1 cellular context compared by ENCODE assay signal in the genomic region with DNA sequence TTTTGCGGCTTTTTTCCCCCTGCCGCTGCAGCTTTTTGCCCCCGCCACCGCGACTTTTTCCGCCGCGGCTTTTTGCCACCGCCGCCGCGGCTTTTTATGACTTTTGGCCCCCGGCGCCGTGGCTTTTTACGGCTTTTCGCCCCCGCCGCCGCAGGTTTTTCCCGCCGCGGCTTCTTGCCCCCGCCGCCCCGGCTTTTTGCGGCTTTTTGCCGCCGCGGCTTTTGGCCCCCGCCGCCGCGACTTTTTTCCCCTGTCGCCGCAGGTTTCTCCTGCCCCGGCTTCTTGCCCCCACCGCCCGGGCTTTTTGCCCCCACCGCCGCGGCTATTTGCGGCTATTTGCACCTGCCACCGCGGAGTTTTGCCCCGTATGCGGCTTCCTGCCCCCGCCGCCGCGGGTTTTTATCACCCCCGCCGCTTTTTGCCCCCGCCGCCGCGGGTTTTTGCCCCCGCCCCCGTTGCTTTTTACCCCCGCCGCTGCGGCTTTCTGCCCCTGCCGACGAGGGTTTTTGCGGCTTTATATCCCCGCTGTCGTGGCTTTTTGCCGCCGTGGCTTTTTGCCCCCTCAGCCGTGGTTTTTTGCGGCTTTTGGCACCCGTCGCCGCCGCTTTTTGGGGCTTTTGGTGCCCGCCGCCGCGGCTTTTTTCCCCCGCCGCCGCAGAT.
TF ChIP-seq lines count a peak whose summit lies in the region.

No MANE protein-coding gene starts in this region.

TF ChIP-seq in HepG2, 621 proteins besides CTCF, POLR2A, EP300 and RAD21 (continued from another document):
- TF ChIP-seq RBM39 (IDR thresholded peaks at IDR 0.05; ENCODE audit: low read depth, low read length, poor library complexity, severe bottlenecking) (peak; percentile 81), MTF2 (CRISPR knock-in tag; IDR thresholded peaks at IDR 0.05; ENCODE audit: borderline replicate concordance) (peak; percentile 96), ZMYM3 (CRISPR knock-in tag; IDR thresholded peaks at IDR 0.05) (peak; percentile 21; the same call in 1 of the 2 replicates)
TF ChIP-seq in HepG2: peak in this region for 9.
